ENCODE assay signal across 33 cellular contexts in genomic region chr1:156840186-156840585, GRCh38. TPM values are rescaled to one million over a fixed set of nuclear protein-coding genes. Genes with fewer than 3 reads are reported as not detected.
"Had no signal": no experiment of that assay in that cellular context is flagged by ENCODE, and none has a peak within 500 bp of the region (broad histone marks: within the 10 kb centered on the region; RNA-seq: fewer than 3 reads in every experiment).

No MANE protein-coding gene starts in this region.

- FAIRE-seq: colon, keratinocyte, urothelium cell line had no signal

- DNase-seq: dorsolateral prefrontal cortex; effector CD4-positive, alpha-beta T cell; foreskin fibroblast; gastrocnemius medialis; head of caudate nucleus; mesenchymal stem cell; mucosa of descending colon; naive B cell; nucleus accumbens; psoas muscle; right cardiac atrium; sigmoid colon; stimulated activated CD4-positive, alpha-beta T cell treated with anti-CD3 and anti-CD28 coated beads, Interleukin-4, amount 100 ng/mL, for 4 hours; stimulated activated naive CD8-positive, alpha-beta T cell treated with anti-CD3 and anti-CD28 coated beads, Interleukin-15, Interleukin-2, amounts not matched to agents 100 U/mL and 50 U/mL, for 24 hours; substantia nigra had no signal

- H3K9me3 ChIP-seq: gastrocnemius medialis, mucosa of descending colon, psoas muscle, sigmoid colon, thoracic aorta, tibial nerve, upper lobe of left lung had no signal

- H3K27ac ChIP-seq: dorsolateral prefrontal cortex, epithelial cell of prostate, gastrocnemius medialis, neural progenitor cell, psoas muscle, sigmoid colon, thoracic aorta, tibial nerve, upper lobe of left lung had no signal

- H3K4me3 ChIP-seq: dorsolateral prefrontal cortex, gastrocnemius medialis, mucosa of descending colon, neural progenitor cell, psoas muscle, sigmoid colon, thoracic aorta, tibial nerve, upper lobe of left lung had no signal

- H3K36me3 ChIP-seq: gastrocnemius medialis, neural progenitor cell, sigmoid colon, thoracic aorta, tibial nerve, upper lobe of left lung had no signal

- H3K9ac ChIP-seq: neural progenitor cell had no signal

- ATAC-seq: esophagus mucosa; gastrocnemius medialis; left lobe of liver; mucosa of descending colon; natural killer cell treated with Interleukin-12 subunit alpha and Interleukin-12 subunit beta and Interleukin-15 and Interleukin-18, amount 100 ng/mL, for 72 hours; psoas muscle; right cardiac atrium; stimulated activated memory B cell treated with anti-CD40 and anti-IgM and Interleukin-4, amounts not matched to agents 10 μg/mL and 1 μg/mL and 100 μg/mL, for 72 hours; stimulated activated naive CD8-positive, alpha-beta T cell treated with anti-CD3 and anti-CD28 coated beads, Interleukin-15, Interleukin-2, amounts not matched to agents 100 U/mL and 50 U/mL, for 24 hours had no signal

- H2AFZ ChIP-seq: neural progenitor cell had no signal

- H3K4me1 ChIP-seq: gastrocnemius medialis, psoas muscle had no signal

RNA-seq across cellular contexts. Expression of gene INSRR, which starts 18.7 kb away (rescaled TPM):
- total RNA-seq: esophagus mucosa, gastrocnemius medialis, glomerular endothelial cell, left lobe of liver, lower leg skin, lung microvascular endothelial cell, renal cortical epithelial cell, sigmoid colon, thoracic aorta had no signal
- polyA plus RNA-seq: keratinocyte had no signal

RNA-seq across cellular contexts. Expression of gene NTRK1, which starts 20.5 kb away (rescaled TPM):
- total RNA-seq: left lobe of liver, lung microvascular endothelial cell, osteocyte, renal cortical epithelial cell had no signal

RNA-seq across cellular contexts. Expression of gene SH2D2A, which starts 23.5 kb away (rescaled TPM):
- total RNA-seq: lung microvascular endothelial cell, osteocyte, skeletal muscle tissue had no signal
